21 cellular contexts compared by ENCODE assay signal in genomic region chr1:42734201-42735035, GRCh38. TPM values are rescaled to one million over a fixed set of nuclear protein-coding genes. Genes with fewer than 3 reads are reported as not detected.
DNase-seq lines count a peak whose midpoint lies in the region; ATAC-seq and TF ChIP-seq lines count a peak whose summit lies in the region.
"Had no signal": no experiment of that assay in that cellular context is flagged by ENCODE, and none has a peak within 500 bp of the region (broad histone marks: within the 10 kb centered on the region; RNA-seq: fewer than 3 reads in every experiment).

No MANE protein-coding gene starts in this region.

- no peak overlapping the region for H2BK5ac ChIP-seq in neuronal stem cell (ENCODE audit: low read length)

- CTCF ChIA-PET in WTC11 (lab: Charles Lee): interaction anchor here (1.0 to 2.7 kb wide), 4 partner anchors 13 to 156 kb away, joined by 3 to 14 read pairs (median 8); no protein-coding TSS in a partner anchor

- peaks cover 0 to 3% of the 10 kb centered on the region in 2 donors for H3K4me1 ChIP-seq in neuronal stem cell (ENCODE audit: control insufficient read depth in 2 of 2, insufficient read depth in 1 of 2, low read depth in 1 of 2, low read length in 2 of 2)

- peak overlapping the region; percentile 7 for H2BK15ac ChIP-seq in neuronal stem cell (ENCODE audit: low read length)

- no peak overlapping the region for H3K9ac ChIP-seq in neuronal stem cell (ENCODE audit: low read depth, low read length, poor library complexity)
- H3K9ac ChIP-seq: GM23248 had no signal

- H3K9me3 ChIP-seq in neuronal stem cell (replicated peaks in 1 of 2; ENCODE audit: control insufficient read depth in 2 of 2, insufficient read depth in 1 of 2, low read depth in 1 of 2, low read length in 2 of 2): no peaks in the 10 kb centered on the region
- H3K9me3 ChIP-seq: Peyer's patch had no signal

- H2BK12ac ChIP-seq in neuronal stem cell (ENCODE audit: low read length): no peak overlapping the region

- H4K91ac ChIP-seq in neuronal stem cell (ENCODE audit: low read depth, low read length, poor library complexity): no peak overlapping the region

- peak overlapping the region; percentile 28 for H3K23ac ChIP-seq in neuronal stem cell (ENCODE audit: low read depth, low read length, poor library complexity)

- H2BK120ac ChIP-seq in neuronal stem cell (ENCODE audit: low read depth, low read length): no peak overlapping the region

- H3K36me3 ChIP-seq in neuronal stem cell (replicated peaks in 1 of 2; ENCODE audit: control insufficient read depth in 2 of 2, insufficient read depth in 2 of 2, low read length in 2 of 2): peaks cover 0 to 1% of the 10 kb centered on the region in 2 donors
- H3K36me3 ChIP-seq: Peyer's patch had no signal

- ATAC-seq in WTC11: peak; percentile 15; the same call in 1 of the 2 replicates
- ATAC-seq in HG02970 (IDR thresholded peaks at IDR 0.05; ENCODE audit: low FRiP score, unreplicated experiment): no peak

- H2AK5ac ChIP-seq in neuronal stem cell (ENCODE audit: low read depth, low read length): peak overlapping the region; percentile 24

- H3K27ac Mint-ChIP-seq in WTC11: no peak overlapping the region
- H3K27ac Mint-ChIP-seq: B cell; CD4-positive, alpha-beta T cell had no signal

- H3K4me3 Mint-ChIP-seq in WTC11: no peak overlapping the region
- H3K4me3 Mint-ChIP-seq: B cell; CD4-positive, alpha-beta T cell had no signal

- H3K4ac ChIP-seq in neuronal stem cell (ENCODE audit: low read length): no peak overlapping the region

- TF ChIP-seq CTCF in WTC11 (IDR thresholded peaks at IDR 0.05): no peak

- no peaks in the 10 kb centered on the region for H3K36me3 Mint-ChIP-seq in WTC11

- H3K4me1 Mint-ChIP-seq in WTC11: peaks cover 26% of the 10 kb centered on the region

- no peak overlapping the region for H4K8ac ChIP-seq in neuronal stem cell (ENCODE audit: low read depth, low read length)

- no peaks in the 10 kb centered on the region for H3K27me3 Mint-ChIP-seq in WTC11 (ENCODE audit: low read depth)
- H3K27me3 Mint-ChIP-seq: B cell; CD4-positive, alpha-beta T cell had no signal

- H3K4me2 ChIP-seq in neuronal stem cell (ENCODE audit: insufficient read depth, low read length, poor library complexity, severe bottlenecking): no peak overlapping the region

- H2AFZ ChIP-seq in neuronal stem cell (ENCODE audit: low read length): peak overlapping the region; percentile 58
- H2AFZ ChIP-seq: GM23248 had no signal

- no peaks in the 10 kb centered on the region for H3K27me3 ChIP-seq in neuronal stem cell (ENCODE audit: control insufficient read depth in 3 of 3, insufficient read depth in 3 of 3, low read depth in 1 of 3, low read length in 3 of 3)
- H3K27me3 ChIP-seq: Peyer's patch had no signal

- peak; percentile 66 for DNase-seq in ELF-1 (ENCODE audit: low read depth, low spot score)
- DNase-seq in WTC11 (ENCODE audit: low spot score): no peak
- peak; percentile 65 for DNase-seq in islet precursor cell
- no peak for DNase-seq in neuronal stem cell (ENCODE audit: low spot score)
- no peak for DNase-seq in NCI-H2171 treated with DMSO at 0.1 percent for 48 hours (lab: John Stamatoyannopoulos, UW)
- DNase-seq in middle frontal gyrus (ENCODE audit: extremely low spot score, low spot score): no peak
- no peak for DNase-seq in AML-193 (lab: John Stamatoyannopoulos, UW)
- DNase-seq: ACHN; CD4-positive, alpha-beta T cell; DMS79 treated with DMSO at 0.1 percent for 48 hours; GDM1; GM23248; NCI-H1048; NCI-H2227 treated with DMSO at 0.1 percent for 48 hours; NCI-H524 treated with DMSO at 0.1 percent for 48 hours; Peyer's patch; Right ventricle myocardium superior had no signal

- H3K79me1 ChIP-seq in neuronal stem cell (ENCODE audit: low read depth, low read length): no peaks in the 10 kb centered on the region

- no CpG with 5 or more reads among the region's 7 CpGs for WGBS in neuronal stem cell (ENCODE audit: extremely low coverage in 2 of 2, insufficient read length in 2 of 2, insufficient replicate concordance in 1 of 2), 2 donors

- peak overlapping the region in 1 of 2 donors; percentile 17 for H3K4me3 ChIP-seq in neuronal stem cell (ENCODE audit: low read length in 2 of 2)
- H3K4me3 ChIP-seq: GM23248, Peyer's patch, SK-N-MC had no signal

- no peak overlapping the region for H3K27ac ChIP-seq in neuronal stem cell (replicated peaks; ENCODE audit: low read length)
- H3K27ac ChIP-seq: GM23248, Peyer's patch, SK-N-MC had no signal

- no peak overlapping the region for H3K18ac ChIP-seq in neuronal stem cell (ENCODE audit: low read length)

- no peaks in the 10 kb centered on the region for H3K9me3 Mint-ChIP-seq in WTC11
- H3K9me3 Mint-ChIP-seq: CD4-positive, alpha-beta T cell had no signal

- POLR2A ChIA-PET in WTC11 (lab: Charles Lee): interaction anchor here (0.6 to 0.9 kb wide), 2 partner anchors 12 to 32 kb away, joined by 3 read pairs; no protein-coding TSS in a partner anchor

- H3K14ac ChIP-seq in neuronal stem cell (ENCODE audit: low read length): no peak overlapping the region

TF ChIP-seq in WTC11, 78 proteins besides CTCF, POLR2A, EP300 and RAD21:
- TF ChIP-seq FOXP1 (CRISPR knock-in tag; IDR thresholded peaks at IDR 0.05; ENCODE audit: borderline replicate concordance) (no peak), PRDM15 (CRISPR knock-in tag; IDR thresholded peaks at IDR 0.05) (no peak), NFATC4 (CRISPR knock-in tag; IDR thresholded peaks at IDR 0.05) (no peak), GTF2I (CRISPR knock-in tag; conservative IDR thresholded peaks at IDR 0.05) (no peak), NR3C1 (CRISPR knock-in tag; conservative IDR thresholded peaks at IDR 0.05; ENCODE audit: low read depth) (no peak), NFE2L1 (CRISPR knock-in tag; IDR thresholded peaks at IDR 0.05) (no peak), CREM (CRISPR knock-in tag; IDR thresholded peaks at IDR 0.05) (no peak), ETV6 (CRISPR knock-in tag; IDR thresholded peaks at IDR 0.05) (no peak), ZNF232 (CRISPR knock-in tag; IDR thresholded peaks at IDR 0.05) (no peak)

RNA-seq across cellular contexts. Expression of gene CLDN19, which starts 5.6 kb away (rescaled TPM):
- 8.1 to 15.9 TPM (median 14.7 TPM) in 3 replicates for total RNA-seq in WTC11 (2021)
- polyA plus RNA-seq in neuronal stem cell (2013, experiment 1 of 2): 2.4 TPM
- 2.7 TPM for polyA plus RNA-seq in neuronal stem cell (2013, experiment 2 of 2)
- total RNA-seq: B cell; CD4-positive, alpha-beta T cell; GM23248; MCF 10A; Peyer's patch; Right ventricle myocardium superior had no signal
- polyA plus RNA-seq: GM23248 had no signal

RNA-seq across cellular contexts. Expression of gene P3H1, which starts 32.4 kb away (rescaled TPM):
- total RNA-seq in WTC11 (2021): 78.1 to 95.1 TPM (median 80.3 TPM) in 3 replicates
- polyA plus RNA-seq in neuronal stem cell (2013, experiment 1 of 2): 50.7 TPM
- polyA plus RNA-seq in neuronal stem cell (2013, experiment 2 of 2): 49.2 TPM

RNA-seq across cellular contexts. Expression of gene C1orf50, which starts 32.6 kb away (rescaled TPM):
- 5.1 to 6.3 TPM (median 5.3 TPM) in 3 replicates for total RNA-seq in WTC11 (2021)
- polyA plus RNA-seq in neuronal stem cell (2013, experiment 1 of 2): 3.3 TPM
- 3.4 TPM for polyA plus RNA-seq in neuronal stem cell (2013, experiment 2 of 2)

RNA-seq across cellular contexts. Expression of gene TMEM269, which starts 50.4 kb away (rescaled TPM):
- total RNA-seq in WTC11 (2021): 0.57 to 0.85 TPM (median 0.73 TPM) in 3 replicates
- polyA plus RNA-seq in neuronal stem cell (2013, experiment 1 of 2): 1.2 TPM
- 1.2 TPM for polyA plus RNA-seq in neuronal stem cell (2013, experiment 2 of 2)
- total RNA-seq: GM23248, MCF 10A, Peyer's patch, Right ventricle myocardium superior had no signal
- polyA plus RNA-seq: GM23248 had no signal

RNA-seq across cellular contexts. Expression of gene YBX1, which starts 52.2 kb away (rescaled TPM):
- 1,098 to 1,172 TPM (median 1,151 TPM) in 3 replicates for total RNA-seq in WTC11 (2021)
- polyA plus RNA-seq in neuronal stem cell (2013, experiment 1 of 2): 1,990 TPM
- polyA plus RNA-seq in neuronal stem cell (2013, experiment 2 of 2): 1,985 TPM

Comparison
In these comparisons a context has a peak if more than half of its experiments do, and no peak if none do; other contexts are left out.
1. DNase-seq: peak in ELF-1 (single experiment) and islet precursor cell (single experiment); none in WTC11 (single experiment), neuronal stem cell (single experiment), NCI-H2171 treated with DMSO at 0.1 percent for 48 hours (single experiment), middle frontal gyrus (single experiment) and AML-193 (0 of 2).